Comparison of ENCODE assay signal across 1 cellular context in genomic region chr4:87363552-87363951, GRCh38.
TF ChIP-seq lines count a peak whose summit lies in the region.

No MANE protein-coding gene starts in this region.

TF ChIP-seq in HCT116, 20 proteins besides CTCF, POLR2A, EP300 and RAD21:
- TF ChIP-seq SIN3A (IDR thresholded peaks at IDR 0.05; ENCODE audit: low read depth) (no peak), TCF7L2 (IDR thresholded peaks at IDR 0.05; ENCODE audit: borderline replicate concordance, extremely low read depth, insufficient read depth, insufficient read length) (no peak)
- TF ChIP-seq, protein P1, sequence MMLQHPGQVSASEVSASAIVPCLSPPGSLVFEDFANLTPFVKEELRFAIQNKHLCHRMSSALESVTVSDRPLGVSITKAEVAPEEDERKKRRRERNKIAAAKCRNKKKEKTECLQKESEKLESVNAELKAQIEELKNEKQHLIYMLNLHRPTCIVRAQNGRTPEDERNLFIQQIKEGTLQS (IDR thresholded peaks at IDR 0.05) = peak; percentile 43; the same call in 1 of the 2 replicates
TF ChIP-seq in HCT116: peak in this region for 1.
